In the genomic region with DNA sequence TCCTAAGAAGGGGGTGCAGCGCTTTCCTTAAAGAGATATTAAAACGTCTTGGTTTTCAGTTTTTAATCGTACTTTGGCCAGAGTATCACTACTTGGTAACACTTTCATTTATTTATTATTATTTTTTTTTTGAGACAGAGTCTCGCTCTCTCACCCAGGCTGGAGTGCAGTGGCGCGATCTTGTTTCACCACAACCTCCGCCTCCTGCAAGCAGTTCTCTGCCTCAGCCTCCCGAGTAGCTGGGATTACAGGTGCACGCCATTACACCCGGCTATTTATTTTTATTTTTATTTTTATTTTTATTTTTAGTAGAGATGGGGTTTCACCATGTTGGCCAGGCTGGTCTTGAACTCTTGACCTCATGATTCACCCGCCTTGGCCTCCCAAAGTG, we compare ENCODE assay signal across 8 cellular contexts.
DNase-seq lines count a peak whose midpoint lies in the region; ATAC-seq and TF ChIP-seq lines count a peak whose summit lies in the region.
"Not testable (repeated sequence)": the region's sequence is repeated elsewhere in the genome, so short reads cannot be mapped to it uniquely, and the experiment has no call there.

No MANE protein-coding gene starts in this region.

- H3K4me2 ChIP-seq in HCT116 (ENCODE audit: low read length) (peak overlapping the region; percentile 76), osteoblast (ENCODE audit: insufficient read depth, low read length) (peak overlapping the region; percentile 99)

- not testable (repeated sequence) for TF ChIP-seq POLR2A in HCT116 (IDR thresholded peaks at IDR 0.05; ENCODE audit: borderline replicate concordance, extremely low read depth, insufficient read depth, insufficient read length); tibial nerve (IDR thresholded peaks at IDR 0.05)

- H3K79me2 ChIP-seq in HCT116 (ENCODE audit: insufficient read depth, low read length); osteoblast (ENCODE audit: insufficient read depth, low read length): not testable (repeated sequence)

- CTCF ChIA-PET in HCT116 (lab: Charles Lee): interaction anchor here (0.6 to 3.0 kb wide), 12 partner anchors 8 to 509 kb away, joined by 3 to 37 read pairs (median 4); a partner anchor contains a TSS
- CTCF ChIA-PET in activated CD4-positive, alpha-beta memory T cell treated with anti-CD3 and anti-CD28 coated beads for 36 hours (lab: Charles Lee): interaction anchor here (0.6 to 4.1 kb wide), 31 partner anchors 8 to 833 kb away, joined by 3 to 71 read pairs (median 3); a partner anchor contains a TSS

- RAD21 ChIA-PET in HCT116 (lab: Charles Lee; ENCODE audit: low non-redundant PET in 1 of 2, low total read pairs in 2 of 2, uncharacterized antibody in 2 of 2, unreplicated experiment in 2 of 2): interaction anchor here (0.9 to 1.7 kb wide), 3 partner anchors 162 to 196 kb away, joined by 3 to 11 read pairs (median 3); no protein-coding TSS in a partner anchor

- peak overlapping the region; percentile 96 for H2AFZ ChIP-seq in HCT116 (ENCODE audit: low read depth, low read length, poor library complexity, severe bottlenecking)
- H2AFZ ChIP-seq in osteoblast (ENCODE audit: low read length): peak overlapping the region; percentile 97

- not testable (repeated sequence) for H3K27me3 Mint-ChIP-seq in activated CD4-positive, alpha-beta memory T cell treated with anti-CD3 and anti-CD28 coated beads for 36 hours; chondrocyte (ENCODE audit: low read depth)

- not testable (repeated sequence) for H3K9me3 ChIP-seq in HCT116 (ENCODE audit: control insufficient read depth in 1 of 2, insufficient read depth in 1 of 2, low read depth in 1 of 2, low read length in 2 of 2); iPS-18a (ENCODE audit: control insufficient read depth, low read depth, low read length); osteoblast (ENCODE audit: low read depth, low read length); tibial nerve

- H3K27ac Mint-ChIP-seq in activated CD4-positive, alpha-beta memory T cell treated with anti-CD3 and anti-CD28 coated beads for 36 hours: peak overlapping the region; percentile 63
- not testable (repeated sequence) for H3K27ac Mint-ChIP-seq in chondrocyte (ENCODE audit: unreplicated experiment)

- not testable (repeated sequence) for H3K36me3 ChIP-seq in HCT116 (ENCODE audit: control insufficient read depth in 1 of 2, insufficient read depth in 2 of 2, low read length in 2 of 2); iPS-18a (ENCODE audit: control insufficient read depth, low read depth, low read length); osteoblast (ENCODE audit: insufficient read depth, low read length); tibial nerve

- not testable (repeated sequence) for H3K27me3 ChIP-seq in HCT116 (ENCODE audit: insufficient read depth, low read length); iPS-18a (ENCODE audit: control insufficient read depth, insufficient read depth, low read length); osteoblast (ENCODE audit: insufficient read depth, low read length); tibial nerve

- H3K4me3 ChIP-seq in HCT116 (replicated peaks in 1 of 2; ENCODE audit: low read depth in 1 of 2, low read length in 2 of 2) (peak overlapping the region in 1 of 2 experiments; percentile 49; a peak in 3 of 4 replicates), osteoblast (ENCODE audit: insufficient read depth, low read length) (peak overlapping the region; percentile 75), tibial nerve (peak overlapping the region; percentile 5 to 40 (median 38))
- peak overlapping the region; percentile 57 for H3K4me3 ChIP-seq in Jurkat, Clone E6-1 (ENCODE audit: low read length)
- not testable (repeated sequence) for H3K4me3 ChIP-seq in iPS-18a (ENCODE audit: low read length)

- not testable (repeated sequence) for H3K36me3 Mint-ChIP-seq in activated CD4-positive, alpha-beta memory T cell treated with anti-CD3 and anti-CD28 coated beads for 36 hours; chondrocyte (ENCODE audit: low read depth)

- H3K4me3 Mint-ChIP-seq in activated CD4-positive, alpha-beta memory T cell treated with anti-CD3 and anti-CD28 coated beads for 36 hours: peak overlapping the region; percentile 73
- H3K4me3 Mint-ChIP-seq in chondrocyte (ENCODE audit: unreplicated experiment): peak overlapping the region; percentile 66

- H3K9ac ChIP-seq in HCT116 (ENCODE audit: low read length): not testable (repeated sequence)
- H3K9ac ChIP-seq in iPS-18a (ENCODE audit: low read length): peak overlapping the region; percentile 10

- not testable (repeated sequence) for H3K4me1 Mint-ChIP-seq in activated CD4-positive, alpha-beta memory T cell treated with anti-CD3 and anti-CD28 coated beads for 36 hours (ENCODE audit: low read depth); chondrocyte (ENCODE audit: low read depth)

- not testable (repeated sequence) for H3K9me3 Mint-ChIP-seq in activated CD4-positive, alpha-beta memory T cell treated with anti-CD3 and anti-CD28 coated beads for 36 hours; chondrocyte (ENCODE audit: low read depth)

- not testable (repeated sequence) for TF ChIP-seq CTCF in HCT116 (IDR thresholded peaks at IDR 0.05 in 2 of 3, conservative IDR thresholded peaks at IDR 0.05 in 1 of 3; ENCODE audit: borderline replicate concordance in 1 of 3, insufficient read depth in 1 of 3, low read depth in 2 of 3, low read length in 2 of 3); chondrocyte (IDR thresholded peaks at IDR 0.05); osteoblast (IDR thresholded peaks at IDR 0.05; ENCODE audit: extremely low read depth, low read depth, low read length); tibial nerve (IDR thresholded peaks at IDR 0.05)

- not testable (repeated sequence) for ATAC-seq in HCT116

- not testable (repeated sequence) for H4K20me1 ChIP-seq in HCT116 (ENCODE audit: insufficient read depth); osteoblast (ENCODE audit: insufficient read depth, low read length)

- H3K4me1 ChIP-seq in HCT116 (ENCODE audit: control insufficient read depth in 1 of 2, insufficient read depth in 2 of 2, low read length in 2 of 2): peaks cover 0 to 17% of the 10 kb centered on the region in 2 experiments; a peak in 3 of 4 replicates
- H3K4me1 ChIP-seq in iPS-18a (ENCODE audit: control insufficient read depth, low read depth, low read length); osteoblast (ENCODE audit: insufficient read depth, low read length); tibial nerve: not testable (repeated sequence)

- not testable (repeated sequence) for H3K27ac ChIP-seq in HCT116 (ENCODE audit: low read depth, low read length); iPS-18a (ENCODE audit: low read length); tibial nerve
- peak overlapping the region; percentile 33 for H3K27ac ChIP-seq in osteoblast (ENCODE audit: low read depth, low read length)

- not testable (repeated sequence) for BruUV-seq in HCT116 (replicated peaks; lab: Mats Ljungman, UMichigan)

- not testable (repeated sequence) for TF ChIP-seq EP300 in tibial nerve (IDR thresholded peaks at IDR 0.05)

- peak; percentile 44 for DNase-seq in DMS79 (lab: John Stamatoyannopoulos, UW)
- DNase-seq in HCT116 (ENCODE audit: low read depth, low spot score); Jurkat, Clone E6-1 (ENCODE audit: low read depth, low spot score); activated CD4-positive, alpha-beta memory T cell treated with anti-CD3 and anti-CD28 coated beads for 36 hours; chondrocyte (ENCODE audit: low spot score); osteoblast (ENCODE audit: insufficient read length, low spot score, missing footprints); tibial nerve (ENCODE audit: low spot score in 2 of 2): not testable (repeated sequence)

- not testable (repeated sequence) for H3K9me2 ChIP-seq in HCT116 (ENCODE audit: insufficient read depth)

- POLR2A ChIA-PET in HCT116 (lab: Charles Lee): interaction anchor here (1.5 kb wide), 2 partner anchors 69 to 246 kb away, joined by 3 to 4 read pairs; no protein-coding TSS in a partner anchor
- POLR2A ChIA-PET in activated CD4-positive, alpha-beta memory T cell treated with anti-CD3 and anti-CD28 coated beads for 36 hours (lab: Charles Lee): not testable (repeated sequence)

- whole genome bisulfite sequencing in tibial nerve, 2 donors: 40 to 50% methylated on average over 11 of the region's 11 CpGs

- TF ChIP-seq RAD21 in HCT116 (IDR thresholded peaks at IDR 0.05; ENCODE audit: low read depth): not testable (repeated sequence)

- intact Hi-C loops in HCT116 (cut with micrococcal nuclease): loop anchor here (2.0 to 5.0 kb wide), 2 partner anchors 293 to 478 kb away; no protein-coding TSS in a partner anchor
- intact Hi-C loops in activated CD4-positive, alpha-beta memory T cell treated with anti-CD3 and anti-CD28 coated beads for 36 hours (cut with micrococcal nuclease): loop anchor here (2.0 kb wide), 2 partner anchors 246 to 510 kb away; a partner anchor contains a TSS
